16 cellular contexts compared by ENCODE assay signal in the genomic region with DNA sequence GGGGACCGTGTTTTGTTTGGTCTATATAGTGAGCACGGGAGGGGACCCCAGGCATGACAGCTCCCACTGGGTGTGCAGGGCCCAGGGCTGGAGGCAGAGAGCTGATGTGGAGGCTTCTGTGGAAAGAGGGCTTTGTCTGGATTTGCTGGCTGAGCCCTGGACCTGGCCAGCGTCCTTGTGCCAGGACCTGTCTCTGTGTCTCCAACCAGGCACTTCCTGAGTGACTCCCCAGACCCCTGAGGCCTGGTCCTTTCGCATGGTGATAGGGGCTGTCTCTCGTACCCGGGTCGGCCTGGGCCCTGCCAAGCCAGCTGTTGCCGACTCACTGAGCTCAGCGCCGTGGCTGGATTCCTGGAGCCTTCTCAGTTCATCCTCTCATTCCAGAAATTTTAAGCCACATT.
A peak's percentile ranks its signal among the peaks of the same experiment; 100 is the strongest.
DNase-seq lines count a peak whose midpoint lies in the region; ATAC-seq and TF ChIP-seq lines count a peak whose summit lies in the region.
"Had no signal": no experiment of that assay in that cellular context is flagged by ENCODE, and none has a peak within 500 bp of the region (broad histone marks: within the 10 kb centered on the region; RNA-seq: fewer than 3 reads in every experiment).

No MANE protein-coding gene starts in this region.

- H3K4me1 Mint-ChIP-seq in H9 (peaks cover 8 to 18% of the 10 kb centered on the region in 2 experiments), chondrocyte (ENCODE audit: low read depth) (peaks cover 46% of the 10 kb centered on the region)
- H3K4me1 Mint-ChIP-seq: immature natural killer cell had no signal

- no peak overlapping the region for H2AK5ac ChIP-seq in H9 (ENCODE audit: insufficient read length, low read length)
- H2AK5ac ChIP-seq in mesenchymal stem cell (ENCODE audit: low read length, severe bottlenecking): no peak overlapping the region

- no peak overlapping the region for H3K4me3 Mint-ChIP-seq in H9
- H3K4me3 Mint-ChIP-seq in chondrocyte (ENCODE audit: unreplicated experiment): no peak overlapping the region
- H3K4me3 Mint-ChIP-seq: immature natural killer cell had no signal

- H2BK15ac ChIP-seq in H9 (ENCODE audit: low read depth, low read length) (no peak overlapping the region), mesenchymal stem cell (ENCODE audit: low read depth, poor library complexity, severe bottlenecking) (peak overlapping the region; percentile 39)

- no peak overlapping the region for H3K14ac ChIP-seq in H9 (ENCODE audit: insufficient read depth, low read length)
- no peak overlapping the region for H3K14ac ChIP-seq in mesenchymal stem cell (ENCODE audit: low read length in 2 of 2)

- H3K4ac ChIP-seq in H9 (ENCODE audit: low read depth, low read length): no peak overlapping the region
- peak overlapping the region; percentile 9 to 83 for H3K4ac ChIP-seq in mesenchymal stem cell (ENCODE audit: low read depth in 1 of 2, low read length in 2 of 2)

- H2BK12ac ChIP-seq in H9 (ENCODE audit: insufficient read length, low read depth, low read length) (no peak overlapping the region), mesenchymal stem cell (ENCODE audit: low read length in 2 of 2) (peak overlapping the region; percentile 87 to 98)

- H3K23me2 ChIP-seq in H9 (ENCODE audit: insufficient read length, low read depth, low read length, poor library complexity, severe bottlenecking): no peaks in the 10 kb centered on the region

- H3K36me3 Mint-ChIP-seq in H9 (ENCODE audit: insufficient read depth in 1 of 3, low read depth in 3 of 3) (no peaks in the 10 kb centered on the region), chondrocyte (ENCODE audit: low read depth) (no peaks in the 10 kb centered on the region)
- H3K36me3 Mint-ChIP-seq: immature natural killer cell had no signal

- no peak overlapping the region for H3T11ph ChIP-seq in H9 (ENCODE audit: low read length)

- peak; percentile 8 for DNase-seq in H9
- DNase-seq in chondrocyte (ENCODE audit: low spot score): no peak
- no peak for DNase-seq in mesenchymal stem cell
- DNase-seq in stomach: peak; percentile 23
- DNase-seq in middle frontal gyrus (ENCODE audit: extremely low spot score, low spot score): no peak
- DNase-seq in activated naive CD4-positive, alpha-beta T cell treated with anti-CD3 and anti-CD28 coated beads, Interleukin-2, amount 50 U/mL, for 16 hours: no peak
- DNase-seq: activated CD4-positive, alpha-beta T cell treated with anti-CD3 and anti-CD28 coated beads, Interleukin-2, amount 50 U/mL, for 48 hours; amygdala; DMS79; immature natural killer cell; midbrain; NCI-H1694 treated with DMSO at 0.1 percent for 48 hours; NCI-H446 treated with DMSO at 0.1 percent for 48 hours; nucleus accumbens had no signal

- no peak overlapping the region for H2BK20ac ChIP-seq in H9 (ENCODE audit: low read depth, low read length, poor library complexity, severe bottlenecking)

- no peak overlapping the region for H4K91ac ChIP-seq in H9 (ENCODE audit: insufficient read length, low read depth, low read length)
- peak overlapping the region; percentile 77 for H4K91ac ChIP-seq in mesenchymal stem cell (ENCODE audit: low read length)

- H3K9me3 Mint-ChIP-seq in H9 (no peaks in the 10 kb centered on the region), chondrocyte (ENCODE audit: low read depth) (no peaks in the 10 kb centered on the region)
- H3K9me3 Mint-ChIP-seq: immature natural killer cell had no signal

- H3K27ac Mint-ChIP-seq in H9: no peak overlapping the region; a peak in 1 of 7 replicates
- peak overlapping the region; percentile 41 for H3K27ac Mint-ChIP-seq in chondrocyte (ENCODE audit: unreplicated experiment)
- H3K27ac Mint-ChIP-seq: immature natural killer cell had no signal

- H4K8ac ChIP-seq in H9 (replicated peaks; ENCODE audit: insufficient read length, low read depth, low read length): no peak overlapping the region
- peak overlapping the region; percentile 56 for H4K8ac ChIP-seq in mesenchymal stem cell (ENCODE audit: low read length)

- intact Hi-C loops in stomach (cut with DNase I; ENCODE audit: low total_unique reads): no loop called here

- H3K79me2 ChIP-seq in H9 (ENCODE audit: insufficient read depth, low read length): no peaks in the 10 kb centered on the region

- TF ChIP-seq CTCF in H9 (conservative IDR thresholded peaks at IDR 0.05) (no peak), chondrocyte (IDR thresholded peaks at IDR 0.05) (no peak), stomach (IDR thresholded peaks at IDR 0.05) (no peak)

- ATAC-seq in HG03175 (IDR thresholded peaks at IDR 0.05; ENCODE audit: unreplicated experiment): no peak

- H3K4me2 ChIP-seq in H9 (ENCODE audit: insufficient read depth, insufficient read length, low read length): no peak overlapping the region
- no peak overlapping the region for H3K4me2 ChIP-seq in mesenchymal stem cell (ENCODE audit: low read length, poor library complexity, severe bottlenecking)

- H2AFZ ChIP-seq in H9 (ENCODE audit: low read length) (no peak overlapping the region), mesenchymal stem cell (ENCODE audit: low read depth, low read length) (no peak overlapping the region)

- no peak overlapping the region for H2BK120ac ChIP-seq in H9 (ENCODE audit: low read depth, low read length, poor library complexity, severe bottlenecking)
- H2BK120ac ChIP-seq in mesenchymal stem cell (ENCODE audit: low read depth, low read length): no peak overlapping the region

- H3K9me3 ChIP-seq in H9 (ENCODE audit: control insufficient read depth, low read depth, low read length): no peaks in the 10 kb centered on the region
- H3K9me3 ChIP-seq in mesenchymal stem cell (ENCODE audit: control insufficient read depth, low read length): no peaks in the 10 kb centered on the region
- no peaks in the 10 kb centered on the region for H3K9me3 ChIP-seq in stomach

- H3K4me1 ChIP-seq in H9 (ENCODE audit: insufficient read depth, low read length) (no peaks in the 10 kb centered on the region), mesenchymal stem cell (ENCODE audit: control insufficient read depth, insufficient read depth, low read depth, low read length) (peaks cover 22% of the 10 kb centered on the region), stomach (peaks cover 19 to 48% (median 38%) of the 10 kb centered on the region in 4 donors)

- H2BK5ac ChIP-seq in H9 (ENCODE audit: insufficient read length, low read length): no peak overlapping the region
- H2BK5ac ChIP-seq in mesenchymal stem cell (ENCODE audit: low read depth, low read length, poor library complexity, severe bottlenecking): no peak overlapping the region

- no peak overlapping the region for H3K56ac ChIP-seq in H9 (ENCODE audit: insufficient read length, low read depth, low read length)

- H3K27me3 Mint-ChIP-seq in H9 (ENCODE audit: low read depth) (no peaks in the 10 kb centered on the region; the same call in none of the 2 replicates), chondrocyte (ENCODE audit: low read depth) (no peaks in the 10 kb centered on the region)

- H4K5ac ChIP-seq in H9 (ENCODE audit: insufficient read length, low read depth, low read length): no peak overlapping the region

- no peak for TF ChIP-seq EP300 in stomach (IDR thresholded peaks at IDR 0.05)

- H3K23ac ChIP-seq in H9 (ENCODE audit: insufficient read length, low read depth, low read length) (no peak overlapping the region), mesenchymal stem cell (ENCODE audit: low read length in 2 of 2) (no peak overlapping the region)

- H3K36me3 ChIP-seq in mesenchymal stem cell (ENCODE audit: control insufficient read depth in 1 of 2, insufficient read depth in 2 of 2, low read depth in 1 of 2, low read length in 2 of 2) (peaks cover 0 to 14% of the 10 kb centered on the region in 2 experiments), stomach (no peaks in the 10 kb centered on the region)

- WGBS in H9 (ENCODE audit: extremely low coverage, insufficient read length, low lambda C conversion rate): no CpG with 5 or more reads among the region's 10 CpGs
- WGBS in mesenchymal stem cell: 92% methylated on average over 10 of the region's 10 CpGs
- WGBS in stomach, 5 donors: 72 to 82% (median 77%) methylated on average over 2 to 10 of the region's 10 CpGs

- TF ChIP-seq POLR2A in stomach (IDR thresholded peaks at IDR 0.05): no peak

- H3K27ac ChIP-seq in H9 (ENCODE audit: insufficient read length, low read depth, low read length) (no peak overlapping the region), mesenchymal stem cell (ENCODE audit: low read length, poor library complexity, severe bottlenecking) (no peak overlapping the region), stomach (peak overlapping the region in 1 of 5 donors; percentile 86)
- H3K27ac ChIP-seq: C4-2B had no signal

- H3K18ac ChIP-seq in H9 (ENCODE audit: insufficient read length, low read depth, low read length) (no peak overlapping the region), mesenchymal stem cell (ENCODE audit: low read depth in 1 of 2, low read length in 2 of 2) (peak overlapping the region; percentile 26 to 95)

- H3K27me3 ChIP-seq in H9 (ENCODE audit: insufficient read depth, low read length): no peaks in the 10 kb centered on the region
- no peaks in the 10 kb centered on the region for H3K27me3 ChIP-seq in mesenchymal stem cell (ENCODE audit: control insufficient read depth in 1 of 2, insufficient read depth in 1 of 2, low read length in 2 of 2)
- peaks cover 0 to 21% (median 0%) of the 10 kb centered on the region in 3 donors for H3K27me3 ChIP-seq in stomach

- H4K20me1 ChIP-seq in H9 (ENCODE audit: control insufficient read depth, insufficient read depth, insufficient read length): no peaks in the 10 kb centered on the region

- H3K79me1 ChIP-seq in H9 (ENCODE audit: insufficient read depth, low read depth, low read length, poor library complexity, severe bottlenecking) (no peaks in the 10 kb centered on the region), mesenchymal stem cell (replicated peaks; ENCODE audit: low read length, poor library complexity, severe bottlenecking) (no peaks in the 10 kb centered on the region)

- H3K9ac ChIP-seq in H9 (ENCODE audit: extremely low read depth, insufficient read length, low read length) (no peak overlapping the region), mesenchymal stem cell (ENCODE audit: low read length) (peak overlapping the region; percentile 79)

- H3K4me3 ChIP-seq in mesenchymal stem cell (ENCODE audit: insufficient read depth in 1 of 2, low read depth in 1 of 2, low read length in 2 of 2): peak overlapping the region in 1 of 2 experiments; percentile 51
- H3K4me3 ChIP-seq in stomach: no peak overlapping the region

Comparison
In these comparisons a context has a peak if more than half of its experiments do, and no peak if none do; other contexts are left out.
1. DNase-seq: peak in H9 (single experiment) and stomach (single experiment); none in chondrocyte (single experiment), mesenchymal stem cell (single experiment), middle frontal gyrus (single experiment) and activated naive CD4-positive, alpha-beta T cell treated with anti-CD3 and anti-CD28 coated beads, Interleukin-2, amount 50 U/mL, for 16 hours (single experiment).